1 cellular context compared by ENCODE assay signal in genomic region chr7:233456-234035, GRCh38.
TF ChIP-seq lines count a peak whose summit lies in the region.

No MANE protein-coding gene starts in this region.

TF ChIP-seq in IMR-90, 13 proteins besides CTCF, POLR2A, EP300 and RAD21 (continued from another document):
- TF ChIP-seq ELK1 (IDR thresholded peaks at IDR 0.05; ENCODE audit: borderline replicate concordance, low read depth, low read length) (no peak), MAFK (IDR thresholded peaks at IDR 0.05; ENCODE audit: low read depth, low read length) (no peak), CEBPB (IDR thresholded peaks at IDR 0.05; ENCODE audit: low read depth, low read length) (no peak), RFX5 (IDR thresholded peaks at IDR 0.05; ENCODE audit: low read depth, low read length) (no peak), CHD1 (IDR thresholded peaks at IDR 0.05; ENCODE audit: low read depth, low read length) (no peak), RCOR1 (IDR thresholded peaks at IDR 0.05; ENCODE audit: insufficient replicate concordance, low read length) (no peak), MXI1 (IDR thresholded peaks at IDR 0.05; ENCODE audit: borderline replicate concordance, low read depth, low read length) (no peak), USF2 (IDR thresholded peaks at IDR 0.05; ENCODE audit: low read depth, low read length) (no peak)
TF ChIP-seq in IMR-90: peak in this region for 0.
